ENCODE assay signal across 9 cellular contexts in genomic region chr5:180208435-180209081, GRCh38. TPM values are rescaled to one million over a fixed set of nuclear protein-coding genes. Genes with fewer than 3 reads are reported as not detected.
A peak's percentile ranks its signal among the peaks of the same experiment; 100 is the strongest.
DNase-seq lines count a peak whose midpoint lies in the region; ATAC-seq, FAIRE-seq and TF ChIP-seq lines count a peak whose summit lies in the region.
"Had no signal": no experiment of that assay in that cellular context is flagged by ENCODE, and none has a peak within 500 bp of the region (broad histone marks: within the 10 kb centered on the region; RNA-seq: fewer than 3 reads in every experiment).

No MANE protein-coding gene starts in this region.

- no peaks in the 10 kb centered on the region for H3K36me3 Mint-ChIP-seq in type B pancreatic cell

- H3K9me3 ChIP-seq in AG04450 (ENCODE audit: control insufficient read depth, insufficient read depth, low read length), result peaks cover 3% of the 10 kb centered on the region; the same call in 1 of the 2 replicates
- H3K9me3 ChIP-seq in K562 (replicated peaks; ENCODE audit: control insufficient read depth, insufficient read depth, low read depth, low read length), result no peaks in the 10 kb centered on the region
- H3K9me3 ChIP-seq in left lung, result no peaks in the 10 kb centered on the region
- H3K9me3 ChIP-seq in ovary, result no peaks in the 10 kb centered on the region

- no peaks in the 10 kb centered on the region for H3K79me2 ChIP-seq in K562 (ENCODE audit: control insufficient read depth, insufficient read depth, low read length)

- no peaks in the 10 kb centered on the region for H3K36me3 ChIP-seq in K562 (ENCODE audit: control insufficient read depth, insufficient read depth, low read length)
- no peaks in the 10 kb centered on the region for H3K36me3 ChIP-seq in left lung
- H3K36me3 ChIP-seq in ovary, result no peaks in the 10 kb centered on the region

- DNase-seq in AG04450 (ENCODE audit: low read depth, low spot score), result no peak
- no peak for DNase-seq in Jurkat, Clone E6-1 (ENCODE audit: low read depth, low spot score)
- peak; percentile 33 to 85 (median 71) for DNase-seq in K562 (ENCODE audit: extremely low read depth in 1 of 4, low spot score in 3 of 4)
- no peak for DNase-seq in left lung
- peak; percentile 71 for DNase-seq in type B pancreatic cell (ENCODE audit: extremely low spot score, unreplicated experiment)
- no peak for DNase-seq in DMS153 treated with DMSO at 0.1 percent for 48 hours (lab: John Stamatoyannopoulos, UW; ENCODE audit: unreplicated experiment)
- no peak for DNase-seq in ovary

- FAIRE-seq in K562 (lab: Jason Lieb, UNC), result no peak

- POLR2A ChIA-PET in AG04450 (lab: Yijun Ruan, JAX) (no interaction called here), K562 (lab: Yijun Ruan, JAX) (interaction anchor here (0.6 to 1.0 kb wide), 4 partner anchors 9 to 249 kb away, joined by 3 to 4 read pairs (median 4); no protein-coding TSS in a partner anchor)

- intact Hi-C loops in K562 (cut with micrococcal nuclease) (loop anchor here (10.0 kb wide), 2 partner anchors 86 to 396 kb away; partner anchors contain the start of gene MAPK9), left lung (cut with DNase I) (no loop called here), ovary (cut with DNase I) (loop anchor here in 1 of 4 donors (5.0 kb wide), 1 partner anchor 81 kb away; no protein-coding TSS in a partner anchor)

- H3K27ac ChIP-seq in AG04450 (ENCODE audit: low read depth, low read length), result no peak overlapping the region
- no peak overlapping the region for H3K27ac ChIP-seq in K562 (ENCODE audit: extremely low read depth, low read depth, low read length)
- H3K27ac ChIP-seq in left lung, result no peak overlapping the region
- no peak overlapping the region for H3K27ac ChIP-seq in ovary
- H3K27ac ChIP-seq: epithelial cell of prostate had no signal

- peaks cover 4% of the 10 kb centered on the region for H3K9me1 ChIP-seq in K562 (ENCODE audit: control insufficient read depth, insufficient read depth, low read length)

- peaks cover 7% of the 10 kb centered on the region for H3K4me1 Mint-ChIP-seq in type B pancreatic cell (ENCODE audit: unreplicated experiment)

- peak overlapping the region; percentile 81 for H3K4me3 Mint-ChIP-seq in type B pancreatic cell

- H3K27me3 ChIP-seq in AG04450 (ENCODE audit: control insufficient read depth, insufficient read depth, low read length), result peaks cover 26% of the 10 kb centered on the region
- H3K27me3 ChIP-seq in K562 (ENCODE audit: control insufficient read depth in 2 of 2, insufficient read depth in 2 of 2, low read length in 2 of 2), result peaks cover 0 to 32% of the 10 kb centered on the region in 2 experiments; a peak in 3 of 5 replicates
- peaks cover 19 to 80% of the 10 kb centered on the region in 2 donors for H3K27me3 ChIP-seq in left lung
- no peaks in the 10 kb centered on the region for H3K27me3 ChIP-seq in ovary

- H3K4me2 ChIP-seq in K562 (ENCODE audit: insufficient read depth, low read length), result peak overlapping the region; percentile 66

- 12% methylated on average over 19 of the region's 65 CpGs for WGBS in K562 (ENCODE audit: insufficient coverage, low coverage, missing lambda C conversion rate)
- WGBS in ovary, 3 donors, result 1 to 6% (median 6%) methylated on average over 15 to 65 of the region's 65 CpGs

- ATAC-seq in GM18505 (IDR thresholded peaks at IDR 0.05; ENCODE audit: unreplicated experiment) (peak; percentile 30), K562 (peak; percentile 43), left lung (peak; percentile 16)

- H3K9me3 Mint-ChIP-seq in type B pancreatic cell, result no peaks in the 10 kb centered on the region

- no peak overlapping the region for H3K27ac Mint-ChIP-seq in type B pancreatic cell

- TF ChIP-seq EP300 in K562 (IDR thresholded peaks at IDR 0.05; ENCODE audit: low read length), result no peak
- TF ChIP-seq EP300 in ovary (IDR thresholded peaks at IDR 0.05), result no peak

- H3K4me1 ChIP-seq in K562 (replicated peaks in 1 of 2; ENCODE audit: control insufficient read depth in 2 of 2, insufficient read depth in 2 of 2, low read length in 2 of 2), result peaks cover 8 to 41% of the 10 kb centered on the region in 2 experiments; a peak in 4 of 5 replicates
- peaks cover 0 to 11% of the 10 kb centered on the region in 2 donors for H3K4me1 ChIP-seq in left lung
- peaks cover 1% of the 10 kb centered on the region for H3K4me1 ChIP-seq in ovary (ENCODE audit: insufficient read depth)

- peaks cover 23% of the 10 kb centered on the region for H3K27me3 Mint-ChIP-seq in type B pancreatic cell

- CTCF ChIA-PET in AG04450 (lab: Charles Lee), result interaction anchor here (0.6 to 4.2 kb wide), 9 partner anchors 23 to 261 kb away, joined by 3 to 31 read pairs (median 3); no protein-coding TSS in a partner anchor
- CTCF ChIA-PET in K562 (lab: Yijun Ruan, JAX; ENCODE audit: low intra/inter-chr PET ratio), result interaction anchor here (1.2 kb wide), 1 partner anchor 82 kb away, joined by 6 read pairs; no protein-coding TSS in a partner anchor

- in situ Hi-C loops in K562 (cut with MboI), result loop anchor here (10.0 kb wide), 1 partner anchor 446 kb away; no protein-coding TSS in a partner anchor

- TF ChIP-seq CTCF in AG04450 (IDR thresholded peaks at IDR 0.05; ENCODE audit: low read depth, low read length) (0 out of 2 replicates have a peak, but pooled peaks have one; percentile 13), K562 (IDR thresholded peaks at IDR 0.05 in 2 of 3, conservative IDR thresholded peaks at IDR 0.05 in 1 of 3; ENCODE audit: insufficient read depth in 2 of 3, low read depth in 1 of 3, low read length in 3 of 3) (peak in 2 of 3 experiments; percentile 19 to 31; a peak in 3 of 6 replicates), left lung (IDR thresholded peaks at IDR 0.05) (no peak), type B pancreatic cell (conservative IDR thresholded peaks at IDR 0.05) (peak; percentile 42), ovary (IDR thresholded peaks at IDR 0.05) (no peak)

- BruUV-seq in K562 (replicated peaks; lab: Mats Ljungman, UMichigan), result no TSS peak

- no peak for TF ChIP-seq RAD21 in K562 (CRISPR knock-in tag; conservative IDR thresholded peaks at IDR 0.05 in 1 of 2, IDR thresholded peaks at IDR 0.05 in 1 of 2)

- peak overlapping the region; percentile 46 for H3K4me3 ChIP-seq in AG04450 (ENCODE audit: low read depth, low read length)
- peak overlapping the region; percentile 44 for H3K4me3 ChIP-seq in Jurkat, Clone E6-1 (ENCODE audit: low read length)
- H3K4me3 ChIP-seq in K562, result peak overlapping the region; percentile 35
- peak overlapping the region in 1 of 2 donors; percentile 26 for H3K4me3 ChIP-seq in left lung
- H3K4me3 ChIP-seq in ovary, result no peak overlapping the region

- H4K20me1 ChIP-seq in K562 (replicated peaks; ENCODE audit: control insufficient read depth, insufficient read depth, low read length), result no peaks in the 10 kb centered on the region

- peak overlapping the region in 1 of 2 experiments; percentile 88; a peak in 3 of 4 replicates for H3K9ac ChIP-seq in K562 (ENCODE audit: insufficient read depth in 1 of 2, low read depth in 2 of 2, low read length in 2 of 2)

- peak overlapping the region; percentile 56 for H2AFZ ChIP-seq in K562 (ENCODE audit: low read depth, low read length)

- TF ChIP-seq POLR2A in GM18505 (IDR thresholded peaks at IDR 0.05; ENCODE audit: borderline replicate concordance, extremely low read depth, insufficient read depth, insufficient read length) (no peak), K562 (conservative IDR thresholded peaks at IDR 0.05) (no peak), ovary (IDR thresholded peaks at IDR 0.05) (no peak)

TF ChIP-seq in K562, 482 proteins besides CTCF, POLR2A, EP300 and RAD21 (continues in another document):
- no peak for TF ChIP-seq ZFP1 (CRISPR knock-in tag; IDR thresholded peaks at IDR 0.05)
- peak; percentile 18; the same call in 1 of the 2 replicates for TF ChIP-seq HNRNPL (IDR thresholded peaks at IDR 0.05; ENCODE audit: low read depth, low read length)
- TF ChIP-seq CSDE1 (IDR thresholded peaks at IDR 0.05), result no peak
- no peak for TF ChIP-seq HCFC1 (IDR thresholded peaks at IDR 0.05; ENCODE audit: low read depth, low read length)
- peak; percentile 54 for TF ChIP-seq RBM25 (IDR thresholded peaks at IDR 0.05; ENCODE audit: low read depth, low read length, severe bottlenecking)
- peak; percentile 71; the same call in 1 of the 2 replicates for TF ChIP-seq ZBTB7A (IDR thresholded peaks at IDR 0.05; ENCODE audit: borderline replicate concordance, control insufficient read depth, low read depth, low read length)
- TF ChIP-seq RBFOX2 (IDR thresholded peaks at IDR 0.05; ENCODE audit: low read depth, low read length), result no peak
- TF ChIP-seq ZNF589 (CRISPR knock-in tag; IDR thresholded peaks at IDR 0.05; ENCODE audit: low read depth), result no peak
- no peak for TF ChIP-seq ZNF778 (CRISPR knock-in tag; IDR thresholded peaks at IDR 0.05)
- no peak for TF ChIP-seq SPI1 (IDR thresholded peaks at IDR 0.05; ENCODE audit: borderline replicate concordance, low read depth, low read length)

RNA-seq across cellular contexts. Expression of gene RASGEF1C, which starts 0.5 kb away (rescaled TPM):
- polyA plus RNA-seq in AG04450 (2011; rRNA removed) (not detected in 2 replicates), K562 (2011; rRNA removed) (0.16 TPM in 1 of 2 replicates, not detected in the other), K562 (2014; fragmentation: Illumina TruSeq; extraction: Trizol) (0.04 and 0.30 TPM in 2 replicates), K562 (2014; fragmentation: Nextera tagmentation; extraction: Ambion mirVana) (not detected), K562 (2014; rRNA removed) (0.21 and 0.47 TPM in 2 replicates), ovary (under 1 TPM; 0.13 to 0.97 TPM)
- polyA minus RNA-seq in AG04450 (2011; rRNA and poly(A)+ RNA removed), result not detected in 2 replicates
- polyA plus RNA-seq in Jurkat, Clone E6-1 (2012; ENCODE audit: insufficient read depth, insufficient read length), result 1.0 TPM
- total RNA-seq in K562 (2011; cell fraction: chromatin; rRNA removed; ENCODE audit: low replicate concordance), result 0.18 and 0.81 TPM in 2 replicates
- 0.79 and 0.83 TPM in 2 replicates for total RNA-seq in K562 (2011; cell fraction: nucleolus; rRNA removed)
- 0.73 TPM in 1 of 2 replicates, not detected in the other for total RNA-seq in K562 (2011; cell fraction: nucleoplasm; rRNA removed)
- total RNA-seq in K562 (2014; rRNA removed) (1.1 TPM in 1 of 2 replicates, not detected in the other), K562 (2014; rRNA removed; fragmentation: Illumina TruSeq; extraction: Trizol) (not detected in 2 replicates), K562 (2015; rRNA removed; fragmentation: Illumina TruSeq; extraction: Trizol) (0.11 TPM in 1 of 2 replicates, not detected in the other), K562 (2021) (0.31 and 0.35 TPM in 2 replicates), left lung (not detected), type B pancreatic cell (ENCODE audit: low replicate concordance) (0.36 and 0.77 TPM in 2 replicates), ovary (under 1 TPM in 5 of 7 donors, not detected in 2; 0.22 to 0.57 (median 0.38) TPM)
- 0.16 and 0.42 TPM in 2 replicates for polyA plus RNA-seq in K562 (2011; cell fraction: cytosol; rRNA removed)
- 0.29 and 1.0 TPM in 2 replicates for polyA plus RNA-seq in K562 (2011; cell fraction: nucleus; rRNA removed)
- 0.13 and 0.40 TPM in 2 replicates for polyA plus RNA-seq in K562 (2012)
- 0.27 TPM in 1 of 2 replicates, not detected in the other for polyA minus RNA-seq in K562 (2011; rRNA and poly(A)+ RNA removed)
- polyA minus RNA-seq in K562 (2011; cell fraction: cytosol; rRNA and poly(A)+ RNA removed), result not detected in 2 replicates
- polyA minus RNA-seq in K562 (2011; cell fraction: nucleus; rRNA and poly(A)+ RNA removed), result 0.22 and 0.27 TPM in 2 replicates

Comparison
In these comparisons a context has a peak if more than half of its experiments do, and no peak if none do; other contexts are left out.
1. DNase-seq: peak in K562 (4 of 4) and type B pancreatic cell (single experiment); none in AG04450 (single experiment), Jurkat, Clone E6-1 (single experiment), left lung (0 of 2), DMS153 treated with DMSO at 0.1 percent for 48 hours (single experiment) and ovary (0 of 5).
2. CTCF ChIP-seq: peak in AG04450 (single experiment), K562 (2 of 3) and type B pancreatic cell (single experiment); none in left lung (0 of 2) and ovary (0 of 3).
3. Peak in every context shown above with its lines, with median percentiles within 50 percentile points of each other: ATAC-seq.